In the genomic region with DNA sequence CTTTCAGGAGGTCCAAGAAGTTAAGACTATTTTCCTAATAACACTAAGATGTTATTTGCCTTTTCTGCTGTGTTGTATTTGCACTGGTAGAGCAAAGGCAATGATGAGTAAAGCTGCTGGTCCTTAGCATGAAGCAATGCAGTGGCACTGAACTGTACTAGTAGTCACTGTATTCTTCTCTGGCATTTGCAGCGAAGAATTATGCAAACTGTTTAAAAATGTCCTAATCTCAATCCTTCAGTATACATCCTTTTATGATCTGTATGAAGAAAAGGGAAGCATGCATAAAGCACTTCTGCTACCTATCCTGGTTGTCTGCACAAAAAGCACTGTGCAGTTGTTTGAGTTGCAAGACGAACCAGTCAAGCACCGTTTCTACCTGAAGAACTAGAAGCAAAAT, we compare ENCODE assay signal across 19 cellular contexts.
"Had no signal": no experiment of that assay in that cellular context is flagged by ENCODE, and none has a peak within 500 bp of the region (broad histone marks: within the 10 kb centered on the region; RNA-seq: fewer than 3 reads in every experiment).

No MANE protein-coding gene starts in this region.

- H3K4me2 ChIP-seq: hepatocyte had no signal

- H3K27ac ChIP-seq: coronary artery, hepatocyte, pancreas, sigmoid colon, spleen, thoracic aorta had no signal

- H3K4me3 Mint-ChIP-seq: activated B cell treated with CpG ODN at 0.5 μM for 24 hours; activated naive CD8-positive, alpha-beta T cell; brain; naive B cell had no signal

- H3K27me3 Mint-ChIP-seq: brain had no signal

- H3K4me3 ChIP-seq: coronary artery, hepatocyte, pancreas, sigmoid colon, spleen, thoracic aorta had no signal

- H3K9me3 ChIP-seq: pancreas, sigmoid colon, spleen, thoracic aorta had no signal

- DNase-seq: activated B cell treated with CpG ODN at 0.5 μM for 24 hours; activated CD8-positive, alpha-beta memory T cell treated with anti-CD3 and anti-CD28 coated beads, Interleukin-2, amount 50 U/mL, for 48 hours; activated gamma-delta T cell treated with Interleukin-2 at 50 U/mL for 16 hours; amygdala; central memory CD4-positive, alpha-beta T cell; mammary epithelial cell; naive B cell; pancreas; sigmoid colon; spleen had no signal

- H3K9me3 Mint-ChIP-seq: activated B cell treated with CpG ODN at 0.5 μM for 24 hours, naive B cell had no signal

- FAIRE-seq: keratinocyte, pancreas, TTC549 had no signal

- ATAC-seq: esophagus mucosa, left lobe of liver, pancreas had no signal

- H2AFZ ChIP-seq: hepatocyte had no signal

- H3K4me1 ChIP-seq: pancreas, sigmoid colon, spleen had no signal

- H3K36me3 ChIP-seq: pancreas, sigmoid colon, spleen, thoracic aorta had no signal

- H3K27ac Mint-ChIP-seq: activated B cell treated with CpG ODN at 0.5 μM for 24 hours; activated naive CD8-positive, alpha-beta T cell; brain; naive B cell had no signal

- H3K4me1 Mint-ChIP-seq: activated B cell treated with CpG ODN at 0.5 μM for 24 hours, naive B cell had no signal

- H3K36me3 Mint-ChIP-seq: activated naive CD8-positive, alpha-beta T cell; naive B cell had no signal

- H3K27me3 ChIP-seq: hepatocyte had no signal
